Comparison of ENCODE assay signal across 1 cellular context in genomic region chr4:180637616-180638015, GRCh38.
TF ChIP-seq lines count a peak whose summit lies in the region.

No MANE protein-coding gene starts in this region.

TF ChIP-seq in GM12878, 131 proteins besides CTCF, POLR2A, EP300 and RAD21 (continued from another document):
- TF ChIP-seq, protein P1, sequence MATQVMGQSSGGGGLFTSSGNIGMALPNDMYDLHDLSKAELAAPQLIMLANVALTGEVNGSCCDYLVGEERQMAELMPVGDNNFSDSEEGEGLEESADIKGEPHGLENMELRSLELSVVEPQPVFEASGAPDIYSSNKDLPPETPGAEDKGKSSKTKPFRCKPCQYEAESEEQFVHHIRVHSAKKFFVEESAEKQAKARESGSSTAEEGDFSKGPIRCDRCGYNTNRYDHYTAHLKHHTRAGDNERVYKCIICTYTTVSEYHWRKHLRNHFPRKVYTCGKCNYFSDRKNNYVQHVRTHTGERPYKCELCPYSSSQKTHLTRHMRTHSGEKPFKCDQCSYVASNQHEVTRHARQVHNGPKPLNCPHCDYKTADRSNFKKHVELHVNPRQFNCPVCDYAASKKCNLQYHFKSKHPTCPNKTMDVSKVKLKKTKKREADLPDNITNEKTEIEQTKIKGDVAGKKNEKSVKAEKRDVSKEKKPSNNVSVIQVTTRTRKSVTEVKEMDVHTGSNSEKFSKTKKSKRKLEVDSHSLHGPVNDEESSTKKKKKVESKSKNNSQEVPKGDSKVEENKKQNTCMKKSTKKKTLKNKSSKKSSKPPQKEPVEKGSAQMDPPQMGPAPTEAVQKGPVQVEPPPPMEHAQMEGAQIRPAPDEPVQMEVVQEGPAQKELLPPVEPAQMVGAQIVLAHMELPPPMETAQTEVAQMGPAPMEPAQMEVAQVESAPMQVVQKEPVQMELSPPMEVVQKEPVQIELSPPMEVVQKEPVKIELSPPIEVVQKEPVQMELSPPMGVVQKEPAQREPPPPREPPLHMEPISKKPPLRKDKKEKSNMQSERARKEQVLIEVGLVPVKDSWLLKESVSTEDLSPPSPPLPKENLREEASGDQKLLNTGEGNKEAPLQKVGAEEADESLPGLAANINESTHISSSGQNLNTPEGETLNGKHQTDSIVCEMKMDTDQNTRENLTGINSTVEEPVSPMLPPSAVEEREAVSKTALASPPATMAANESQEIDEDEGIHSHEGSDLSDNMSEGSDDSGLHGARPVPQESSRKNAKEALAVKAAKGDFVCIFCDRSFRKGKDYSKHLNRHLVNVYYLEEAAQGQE (IDR thresholded peaks at IDR 0.05; ENCODE audit: low read depth, low read length), result no peak
- TF ChIP-seq KDM1A (IDR thresholded peaks at IDR 0.05; ENCODE audit: borderline replicate concordance) (no peak), NRF1 (conservative IDR thresholded peaks at IDR 0.05; ENCODE audit: low read depth, low read length) (no peak)
TF ChIP-seq in GM12878: peak in this region for 0.
